1 cellular context compared by ENCODE assay signal in the genomic region with DNA sequence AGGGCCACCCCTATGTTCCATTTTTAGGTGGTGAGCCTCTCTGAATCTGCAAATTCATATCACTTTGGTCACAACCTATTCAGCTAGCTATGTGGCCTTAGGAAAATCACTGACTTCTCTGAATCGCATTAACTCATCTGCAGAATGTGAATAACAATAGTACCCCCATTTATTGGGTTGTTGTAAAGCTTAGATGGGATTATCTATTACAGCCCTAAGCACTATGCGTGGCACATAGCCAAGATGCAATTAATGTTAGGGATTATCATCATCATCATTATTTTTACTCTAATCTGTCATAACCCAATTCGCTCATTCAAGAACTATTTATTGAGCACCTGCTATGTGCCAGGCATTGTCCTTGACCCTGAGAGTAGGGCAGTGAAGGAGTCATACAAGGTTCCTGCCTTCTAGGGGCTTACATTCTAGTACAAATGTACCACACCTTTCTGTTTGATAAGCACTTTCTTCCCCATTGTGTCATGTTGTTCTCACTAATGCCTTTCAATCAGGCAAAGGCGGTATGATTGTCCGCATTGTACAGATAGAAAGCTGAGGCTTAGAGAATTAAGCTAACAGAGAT.
TF ChIP-seq lines count a peak whose summit lies in the region.

No MANE protein-coding gene starts in this region.

TF ChIP-seq in HCT116, 20 proteins besides CTCF, POLR2A, EP300 and RAD21 (continued from another document):
- TF ChIP-seq, protein P1, sequence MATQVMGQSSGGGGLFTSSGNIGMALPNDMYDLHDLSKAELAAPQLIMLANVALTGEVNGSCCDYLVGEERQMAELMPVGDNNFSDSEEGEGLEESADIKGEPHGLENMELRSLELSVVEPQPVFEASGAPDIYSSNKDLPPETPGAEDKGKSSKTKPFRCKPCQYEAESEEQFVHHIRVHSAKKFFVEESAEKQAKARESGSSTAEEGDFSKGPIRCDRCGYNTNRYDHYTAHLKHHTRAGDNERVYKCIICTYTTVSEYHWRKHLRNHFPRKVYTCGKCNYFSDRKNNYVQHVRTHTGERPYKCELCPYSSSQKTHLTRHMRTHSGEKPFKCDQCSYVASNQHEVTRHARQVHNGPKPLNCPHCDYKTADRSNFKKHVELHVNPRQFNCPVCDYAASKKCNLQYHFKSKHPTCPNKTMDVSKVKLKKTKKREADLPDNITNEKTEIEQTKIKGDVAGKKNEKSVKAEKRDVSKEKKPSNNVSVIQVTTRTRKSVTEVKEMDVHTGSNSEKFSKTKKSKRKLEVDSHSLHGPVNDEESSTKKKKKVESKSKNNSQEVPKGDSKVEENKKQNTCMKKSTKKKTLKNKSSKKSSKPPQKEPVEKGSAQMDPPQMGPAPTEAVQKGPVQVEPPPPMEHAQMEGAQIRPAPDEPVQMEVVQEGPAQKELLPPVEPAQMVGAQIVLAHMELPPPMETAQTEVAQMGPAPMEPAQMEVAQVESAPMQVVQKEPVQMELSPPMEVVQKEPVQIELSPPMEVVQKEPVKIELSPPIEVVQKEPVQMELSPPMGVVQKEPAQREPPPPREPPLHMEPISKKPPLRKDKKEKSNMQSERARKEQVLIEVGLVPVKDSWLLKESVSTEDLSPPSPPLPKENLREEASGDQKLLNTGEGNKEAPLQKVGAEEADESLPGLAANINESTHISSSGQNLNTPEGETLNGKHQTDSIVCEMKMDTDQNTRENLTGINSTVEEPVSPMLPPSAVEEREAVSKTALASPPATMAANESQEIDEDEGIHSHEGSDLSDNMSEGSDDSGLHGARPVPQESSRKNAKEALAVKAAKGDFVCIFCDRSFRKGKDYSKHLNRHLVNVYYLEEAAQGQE (IDR thresholded peaks at IDR 0.05; ENCODE audit: low read depth): no peak
- TF ChIP-seq CEBPB (IDR thresholded peaks at IDR 0.05; ENCODE audit: low read depth): no peak
- TF ChIP-seq FOSL1 (IDR thresholded peaks at IDR 0.05; ENCODE audit: low read depth): no peak
- no peak for TF ChIP-seq MAX (IDR thresholded peaks at IDR 0.05)
- no peak for TF ChIP-seq SP1 (IDR thresholded peaks at IDR 0.05; ENCODE audit: low read depth)
- TF ChIP-seq EZH2phosphoT487 (IDR thresholded peaks at IDR 0.05; ENCODE audit: borderline replicate concordance): no peak
- TF ChIP-seq, protein P2, sequence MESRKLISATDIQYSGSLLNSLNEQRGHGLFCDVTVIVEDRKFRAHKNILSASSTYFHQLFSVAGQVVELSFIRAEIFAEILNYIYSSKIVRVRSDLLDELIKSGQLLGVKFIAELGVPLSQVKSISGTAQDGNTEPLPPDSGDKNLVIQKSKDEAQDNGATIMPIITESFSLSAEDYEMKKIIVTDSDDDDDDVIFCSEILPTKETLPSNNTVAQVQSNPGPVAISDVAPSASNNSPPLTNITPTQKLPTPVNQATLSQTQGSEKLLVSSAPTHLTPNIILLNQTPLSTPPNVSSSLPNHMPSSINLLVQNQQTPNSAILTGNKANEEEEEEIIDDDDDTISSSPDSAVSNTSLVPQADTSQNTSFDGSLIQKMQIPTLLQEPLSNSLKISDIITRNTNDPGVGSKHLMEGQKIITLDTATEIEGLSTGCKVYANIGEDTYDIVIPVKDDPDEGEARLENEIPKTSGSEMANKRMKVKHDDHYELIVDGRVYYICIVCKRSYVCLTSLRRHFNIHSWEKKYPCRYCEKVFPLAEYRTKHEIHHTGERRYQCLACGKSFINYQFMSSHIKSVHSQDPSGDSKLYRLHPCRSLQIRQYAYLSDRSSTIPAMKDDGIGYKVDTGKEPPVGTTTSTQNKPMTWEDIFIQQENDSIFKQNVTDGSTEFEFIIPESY (IDR thresholded peaks at IDR 0.05; ENCODE audit: extremely low read depth, insufficient replicate concordance, low read length): no peak
- no peak for TF ChIP-seq ZFX (IDR thresholded peaks at IDR 0.05)
- TF ChIP-seq TCF7L2 (IDR thresholded peaks at IDR 0.05; ENCODE audit: borderline replicate concordance, extremely low read depth, insufficient read depth, insufficient read length): no peak
- no peak for TF ChIP-seq SIN3A (IDR thresholded peaks at IDR 0.05; ENCODE audit: low read depth)
